1 cellular context compared by ENCODE assay signal in the genomic region with DNA sequence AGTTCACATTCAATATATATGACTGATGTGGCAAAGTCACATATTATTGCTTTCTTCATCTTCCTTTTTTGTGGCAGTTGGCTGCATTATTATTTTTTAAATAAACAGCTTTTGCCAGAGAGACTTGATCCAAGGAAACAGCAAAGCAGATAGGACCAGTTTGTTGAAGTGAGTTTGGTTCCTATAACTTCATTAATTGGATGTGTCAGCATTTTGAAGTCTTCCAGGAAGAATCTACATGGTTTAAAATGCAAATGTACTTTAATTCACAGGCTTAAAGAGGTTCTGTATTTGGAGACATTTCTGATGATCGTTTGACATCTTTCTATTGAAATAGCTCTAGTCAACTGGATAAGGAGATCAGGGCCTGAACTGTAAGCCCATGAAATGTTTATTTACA.
TF ChIP-seq lines count a peak whose summit lies in the region.

No MANE protein-coding gene starts in this region.

TF ChIP-seq in IMR-90, 13 proteins besides CTCF, POLR2A, EP300 and RAD21:
- no peak for TF ChIP-seq RFX5 (IDR thresholded peaks at IDR 0.05; ENCODE audit: low read depth, low read length)
- TF ChIP-seq MAFK (IDR thresholded peaks at IDR 0.05; ENCODE audit: low read depth, low read length) = peak; percentile 88
